19 cellular contexts compared by ENCODE assay signal in genomic region chr1:12505176-12505575, GRCh38.
DNase-seq lines count a peak whose midpoint lies in the region; ATAC-seq, FAIRE-seq and TF ChIP-seq lines count a peak whose summit lies in the region.
"Had no signal": no experiment of that assay in that cellular context is flagged by ENCODE, and none has a peak within 500 bp of the region (broad histone marks: within the 10 kb centered on the region; RNA-seq: fewer than 3 reads in every experiment).

No MANE protein-coding gene starts in this region.

- no peak overlapping the region for H3K4me3 Mint-ChIP-seq in Caco-2 (ENCODE audit: unreplicated experiment)
- H3K4me3 Mint-ChIP-seq in activated naive CD8-positive, alpha-beta T cell, result no peak overlapping the region
- H3K4me3 Mint-ChIP-seq: CD4-positive, CD25-positive, alpha-beta regulatory T cell had no signal

- H3K18ac ChIP-seq in trophoblast cell (ENCODE audit: low read length), result no peak overlapping the region

- H3K4me1 ChIP-seq in Caco-2 (no peaks in the 10 kb centered on the region), trophoblast cell (ENCODE audit: control insufficient read depth in 1 of 2, insufficient read depth in 2 of 2, low read length in 2 of 2) (no peaks in the 10 kb centered on the region)

- no CpG with 5 or more reads among the region's 9 CpGs for WGBS in trophoblast cell (ENCODE audit: extremely low coverage, insufficient coverage, insufficient read length)

- H3K4me3 ChIP-seq in Caco-2 (ENCODE audit: low read depth, low read length) (no peak overlapping the region), trophoblast cell (ENCODE audit: low read depth, low read length) (no peak overlapping the region), brain microvascular endothelial cell (ENCODE audit: low read depth, low read length) (no peak overlapping the region)
- H3K4me3 ChIP-seq: K562, SJSA1 had no signal

- H4K8ac ChIP-seq in trophoblast cell (ENCODE audit: low read depth, low read length), result no peak overlapping the region

- no peak overlapping the region for H2BK12ac ChIP-seq in trophoblast cell (ENCODE audit: low read length)

- H3K79me1 ChIP-seq in trophoblast cell (ENCODE audit: low read length), result no peaks in the 10 kb centered on the region

- no peaks in the 10 kb centered on the region for H3K9me3 Mint-ChIP-seq in Caco-2 (ENCODE audit: unreplicated experiment)
- no peaks in the 10 kb centered on the region for H3K9me3 Mint-ChIP-seq in activated naive CD8-positive, alpha-beta T cell (ENCODE audit: low read depth)

- no peak overlapping the region for H3K23ac ChIP-seq in trophoblast cell (ENCODE audit: low read length)

- H3K36me3 ChIP-seq in Caco-2 (ENCODE audit: control insufficient read depth, insufficient read depth, low read length) (no peaks in the 10 kb centered on the region; the same call in 1 of the 2 replicates), trophoblast cell (ENCODE audit: control insufficient read depth in 1 of 2, insufficient read depth in 2 of 2, low read length in 2 of 2) (peaks cover 9 to 11% of the 10 kb centered on the region in 2 experiments), brain microvascular endothelial cell (replicated peaks) (peaks cover 11% of the 10 kb centered on the region)

- H3K79me2 ChIP-seq in trophoblast cell (ENCODE audit: control insufficient read depth, insufficient read depth, low read length, poor library complexity), result no peaks in the 10 kb centered on the region

- H3K27me3 ChIP-seq in Caco-2 (replicated peaks; ENCODE audit: control insufficient read depth, insufficient read depth, low read length), result no peaks in the 10 kb centered on the region
- H3K27me3 ChIP-seq in trophoblast cell (ENCODE audit: insufficient read depth, low read length), result no peaks in the 10 kb centered on the region
- H3K27me3 ChIP-seq in brain microvascular endothelial cell (replicated peaks), result no peaks in the 10 kb centered on the region
- H3K27me3 ChIP-seq: SJSA1 had no signal

- H3K4me1 Mint-ChIP-seq in Caco-2 (ENCODE audit: low read depth, unreplicated experiment), result no peaks in the 10 kb centered on the region
- H3K4me1 Mint-ChIP-seq in activated naive CD8-positive, alpha-beta T cell (ENCODE audit: low read depth), result peaks cover 41% of the 10 kb centered on the region

- no peak overlapping the region for H2BK120ac ChIP-seq in trophoblast cell (ENCODE audit: insufficient read depth, low read length, poor library complexity)

- H3K27ac Mint-ChIP-seq in Caco-2 (ENCODE audit: unreplicated experiment), result peak overlapping the region; percentile 14
- peak overlapping the region; percentile 79 for H3K27ac Mint-ChIP-seq in activated naive CD8-positive, alpha-beta T cell

- no peaks in the 10 kb centered on the region for H3K27me3 Mint-ChIP-seq in Caco-2 (ENCODE audit: insufficient read depth, unreplicated experiment)
- no peaks in the 10 kb centered on the region for H3K27me3 Mint-ChIP-seq in activated naive CD8-positive, alpha-beta T cell
- H3K27me3 Mint-ChIP-seq: CD4-positive, CD25-positive, alpha-beta regulatory T cell had no signal

- BruUV-seq in Caco-2 (replicated peaks; lab: Mats Ljungman, UMichigan), result no TSS peak

- CTCF ChIA-PET in Caco-2 (lab: Charles Lee), result no interaction called here

- H2AK5ac ChIP-seq in trophoblast cell (ENCODE audit: low read length), result no peak overlapping the region

- no peak overlapping the region for H3K4ac ChIP-seq in trophoblast cell (ENCODE audit: low read depth, low read length)

- no peak overlapping the region for H2AFZ ChIP-seq in trophoblast cell (ENCODE audit: insufficient read depth, low read length, poor library complexity)

- ATAC-seq in HG02870 (IDR thresholded peaks at IDR 0.05; ENCODE audit: unreplicated experiment), result no peak
- ATAC-seq: K562, PC-3 had no signal

- H3K36me3 Mint-ChIP-seq in Caco-2 (ENCODE audit: insufficient read depth, unreplicated experiment), result peaks cover 5% of the 10 kb centered on the region
- H3K36me3 Mint-ChIP-seq in activated naive CD8-positive, alpha-beta T cell, result peaks cover 16% of the 10 kb centered on the region

- DNase-seq in Caco-2, result no peak
- peak; percentile 21 for DNase-seq in medulla oblongata (ENCODE audit: extremely low spot score)
- DNase-seq in trophoblast cell, result peak; percentile 68 to 95
- DNase-seq in amygdala (lab: John Stamatoyannopoulos, UW), result no peak
- DNase-seq in urothelium cell line (ENCODE audit: low spot score), result no peak
- no peak for DNase-seq in brain microvascular endothelial cell
- DNase-seq: ACHN; Calu3; CD4-positive, CD25-positive, alpha-beta regulatory T cell; DMS53; NCI-H1417 treated with DMSO at 0.1 percent for 48 hours; NCI-H2029; NCI-H510A treated with DMSO at 0.1 percent for 48 hours; NCI-H82; PC-3 had no signal

- H4K91ac ChIP-seq in trophoblast cell (ENCODE audit: low read depth, low read length), result no peak overlapping the region

- intact Hi-C loops in Caco-2 (cut with micrococcal nuclease; ENCODE audit: unreplicated experiment), result no loop called here

- H3K14ac ChIP-seq in trophoblast cell (ENCODE audit: low read length), result no peak overlapping the region

- H3K9me3 ChIP-seq in Caco-2 (no peaks in the 10 kb centered on the region), trophoblast cell (ENCODE audit: insufficient read depth, low read depth, low read length) (no peaks in the 10 kb centered on the region)
- H3K9me3 ChIP-seq: SJSA1 had no signal

- H3K27ac ChIP-seq in trophoblast cell (ENCODE audit: low read depth, low read length) (no peak overlapping the region), brain microvascular endothelial cell (no peak overlapping the region)
- H3K27ac ChIP-seq: SJSA1 had no signal

- H3K4me2 ChIP-seq in trophoblast cell (ENCODE audit: low read length), result no peak overlapping the region

- in situ Hi-C loops in brain microvascular endothelial cell (cut with HindIII; ENCODE audit: low pct_ligation_motif_present, low sequenced_read_pairs), result no loop called here

- POLR2A ChIA-PET in Caco-2 (lab: Charles Lee), result no interaction called here

- no peak for FAIRE-seq in urothelium cell line (lab: Jason Lieb, UNC)
- FAIRE-seq: K562 had no signal

- H4K12ac ChIP-seq in trophoblast cell (ENCODE audit: low read depth, low read length), result no peak overlapping the region

- no peak overlapping the region for H2BK5ac ChIP-seq in trophoblast cell (ENCODE audit: low read depth, low read length, poor library complexity)

- TF ChIP-seq CTCF in Caco-2 (IDR thresholded peaks at IDR 0.05; ENCODE audit: insufficient read depth in 1 of 2, low read depth in 1 of 2, low read length in 1 of 2, severe bottlenecking in 1 of 2, unreplicated experiment in 1 of 2), result no peak
- TF ChIP-seq CTCF in brain microvascular endothelial cell (IDR thresholded peaks at IDR 0.05; ENCODE audit: low read depth, low read length, missing control alignments), result no peak

- H3K9ac ChIP-seq in trophoblast cell (ENCODE audit: low read length), result no peak overlapping the region

Comparison
In these comparisons a context has a peak if more than half of its experiments do, and no peak if none do; other contexts are left out.
1. DNase-seq: peak in medulla oblongata (single experiment) and trophoblast cell (2 of 2); none in Caco-2 (0 of 2), amygdala (0 of 56), urothelium cell line (single experiment) and brain microvascular endothelial cell (single experiment).